Comparison of ENCODE assay signal across 1 cellular context in genomic region chr7:116863168-116863670, GRCh38.
TF ChIP-seq lines count a peak whose summit lies in the region.

No MANE protein-coding gene starts in this region.

TF ChIP-seq in HEK293, 187 proteins besides CTCF, POLR2A, EP300 and RAD21 (continued from another document):
- TF ChIP-seq ZBTB11 (tag by site-specific recombination; conservative IDR thresholded peaks at IDR 0.05; ENCODE audit: low read depth) (0 out of 2 replicates have a peak, but pooled peaks have one; percentile 17), PRDM1 (tag by site-specific recombination; IDR thresholded peaks at IDR 0.05) (peak; percentile 94), ZNF148 (tag by site-specific recombination; IDR thresholded peaks at IDR 0.05; ENCODE audit: borderline replicate concordance) (no peak), ZNF76 (tag by site-specific recombination; IDR thresholded peaks at IDR 0.05; ENCODE audit: borderline replicate concordance, low read depth) (peak; percentile 42; the same call in 1 of the 2 replicates)
